ENCODE assay signal across 18 cellular contexts in genomic region chr19:57719424-57719823, GRCh38. TPM values are rescaled to one million over a fixed set of nuclear protein-coding genes. Genes with fewer than 3 reads are reported as not detected.
DNase-seq lines count a peak whose midpoint lies in the region; TF ChIP-seq lines count a peak whose summit lies in the region.
"Had no signal": no experiment of that assay in that cellular context is flagged by ENCODE, and none has a peak within 500 bp of the region (broad histone marks: within the 10 kb centered on the region; RNA-seq: fewer than 3 reads in every experiment).

No MANE protein-coding gene starts in this region.

- peak overlapping the region in 2 of 3 experiments; percentile 53 to 69; a peak in 2 of 7 replicates for H3K27ac Mint-ChIP-seq in H9
- H3K27ac Mint-ChIP-seq: CD4-positive, alpha-beta memory T cell had no signal

- peaks cover 11% of the 10 kb centered on the region for H3K9me3 ChIP-seq in H9 (ENCODE audit: control insufficient read depth, low read depth, low read length)
- no peaks in the 10 kb centered on the region for H3K9me3 ChIP-seq in WERI-Rb-1 (ENCODE audit: severe bottlenecking)

- no peak overlapping the region for H3K56ac ChIP-seq in H9 (ENCODE audit: insufficient read length, low read depth, low read length)

- no peaks in the 10 kb centered on the region; the same call in 1 of the 2 replicates for H3K27me3 ChIP-seq in H9 (ENCODE audit: insufficient read depth, low read length)
- no peaks in the 10 kb centered on the region for H3K27me3 ChIP-seq in WERI-Rb-1 (ENCODE audit: insufficient read depth, low read depth, severe bottlenecking)
- H3K27me3 ChIP-seq: MG63 had no signal

- H3K4me3 Mint-ChIP-seq in H9: no peak overlapping the region
- H3K4me3 Mint-ChIP-seq: CD4-positive, alpha-beta memory T cell had no signal

- H3K36me3 Mint-ChIP-seq in H9 (ENCODE audit: insufficient read depth in 1 of 3, low read depth in 3 of 3): peaks cover 41 to 48% (median 43%) of the 10 kb centered on the region in 3 experiments

- H2BK120ac ChIP-seq in H9 (ENCODE audit: low read depth, low read length, poor library complexity, severe bottlenecking): no peak overlapping the region

- H2BK12ac ChIP-seq in H9 (ENCODE audit: insufficient read length, low read depth, low read length): no peak overlapping the region

- H3K4me1 ChIP-seq in H9 (ENCODE audit: insufficient read depth, low read length): peaks cover 2% of the 10 kb centered on the region; the same call in 1 of the 2 replicates

- DNase-seq in NCI-H524 (lab: John Stamatoyannopoulos, UW) (peak; percentile 45 to 72), NCI-H524 treated with DMSO at 0.1 percent for 48 hours (lab: John Stamatoyannopoulos, UW) (no peak), H9 (no peak), WERI-Rb-1 (no peak), islet precursor cell (peak; percentile 3), cardiac septum (ENCODE audit: low spot score) (no peak), NCI-H187 treated with DMSO at 0.1 percent for 48 hours (lab: John Stamatoyannopoulos, UW) (no peak)
- no peak for DNase-seq in stimulated activated CD4-positive, alpha-beta T cell treated with anti-CD3 and anti-CD28 coated beads, Interleukin-4, amount 100 ng/mL, for 4 hours
- DNase-seq: CD4-positive, alpha-beta memory T cell; GF-D8; GOT3; Karpas-422; MG63; NCI-H1092; NCI-H526 treated with DMSO at 0.1 percent for 48 hours; PC-3 had no signal

- H2BK20ac ChIP-seq in H9 (ENCODE audit: low read depth, low read length, poor library complexity, severe bottlenecking): no peak overlapping the region

- H3K4me1 Mint-ChIP-seq in H9: peaks cover 13 to 14% of the 10 kb centered on the region in 2 experiments; a peak in 3 of 4 replicates

- no peak overlapping the region for H3K27ac ChIP-seq in H9 (ENCODE audit: insufficient read length, low read depth, low read length)
- peak overlapping the region; percentile 61 for H3K27ac ChIP-seq in WERI-Rb-1
- H3K27ac ChIP-seq: RWPE1 had no signal

- no peak overlapping the region for H3K23ac ChIP-seq in H9 (ENCODE audit: insufficient read length, low read depth, low read length)

- H3K27me3 Mint-ChIP-seq in H9 (ENCODE audit: low read depth): no peaks in the 10 kb centered on the region; the same call in 1 of the 2 replicates
- H3K27me3 Mint-ChIP-seq: CD4-positive, alpha-beta memory T cell had no signal

- H3K4ac ChIP-seq in H9 (ENCODE audit: low read depth, low read length): no peak overlapping the region

- no peak overlapping the region for H2BK5ac ChIP-seq in H9 (ENCODE audit: insufficient read length, low read length)

- H4K91ac ChIP-seq in H9 (ENCODE audit: insufficient read length, low read depth, low read length): no peak overlapping the region

- no peaks in the 10 kb centered on the region for H3K79me2 ChIP-seq in H9 (ENCODE audit: insufficient read depth, low read length)

- H3K23me2 ChIP-seq in H9 (ENCODE audit: insufficient read length, low read depth, low read length, poor library complexity, severe bottlenecking): no peaks in the 10 kb centered on the region

- no peak overlapping the region for H2AFZ ChIP-seq in H9 (ENCODE audit: low read length)

- H3K4me3 ChIP-seq in WERI-Rb-1 (ENCODE audit: low read depth, low read length): no peak overlapping the region
- H3K4me3 ChIP-seq: MG63 had no signal

- no peaks in the 10 kb centered on the region for H4K20me1 ChIP-seq in H9 (ENCODE audit: control insufficient read depth, insufficient read depth, insufficient read length)

- TF ChIP-seq CTCF in H9 (conservative IDR thresholded peaks at IDR 0.05): no peak
- TF ChIP-seq CTCF in WERI-Rb-1 (IDR thresholded peaks at IDR 0.05; ENCODE audit: low read depth, low read length): no peak

- H4K8ac ChIP-seq in H9 (replicated peaks; ENCODE audit: insufficient read length, low read depth, low read length): no peak overlapping the region

- H3K18ac ChIP-seq in H9 (ENCODE audit: insufficient read length, low read depth, low read length): no peak overlapping the region

- H2BK15ac ChIP-seq in H9 (ENCODE audit: low read depth, low read length): no peak overlapping the region

- no peak overlapping the region for H2AK5ac ChIP-seq in H9 (ENCODE audit: insufficient read length, low read length)

- intact Hi-C loops in cardiac septum (cut with DNase I): no loop called here

- no peak overlapping the region for H3K9ac ChIP-seq in H9 (ENCODE audit: extremely low read depth, insufficient read length, low read length)

- H3T11ph ChIP-seq in H9 (ENCODE audit: low read length): no peak overlapping the region

- H3K36me3 ChIP-seq in WERI-Rb-1: peaks cover 46% of the 10 kb centered on the region

- no peak overlapping the region for H3K14ac ChIP-seq in H9 (ENCODE audit: insufficient read depth, low read length)

- H3K79me1 ChIP-seq in H9 (ENCODE audit: insufficient read depth, low read depth, low read length, poor library complexity, severe bottlenecking): no peaks in the 10 kb centered on the region

- peaks cover 7 to 8% of the 10 kb centered on the region in 2 experiments; a peak in 4 of 5 replicates for H3K9me3 Mint-ChIP-seq in H9

- no peak overlapping the region for H4K5ac ChIP-seq in H9 (ENCODE audit: insufficient read length, low read depth, low read length)

- H3K4me2 ChIP-seq in H9 (ENCODE audit: insufficient read depth, insufficient read length, low read length): no peak overlapping the region

RNA-seq across cellular contexts. Expression of gene ZNF671, which starts 8.0 kb away (rescaled TPM):
- 9.0 and 9.3 TPM in 2 replicates for total RNA-seq in H9 (2021)
- 8.1 TPM for total RNA-seq in cardiac septum
- total RNA-seq: A172 had no signal

RNA-seq across cellular contexts. Expression of gene ZNF154, which starts 10.4 kb away (rescaled TPM):
- total RNA-seq in H9 (2021) (17.6 and 18.7 TPM in 2 replicates), cardiac septum (6.0 TPM)
- total RNA-seq: A172, PC-3 had no signal

RNA-seq across cellular contexts. Expression of gene ZNF776, which starts 27.2 kb away (rescaled TPM):
- total RNA-seq in H9 (2021) (19.7 and 22.8 TPM in 2 replicates), cardiac septum (10.0 TPM)

RNA-seq across cellular contexts. Expression of gene ZNF551, which starts 37.6 kb away (rescaled TPM):
- 28.7 and 30.6 TPM in 2 replicates for total RNA-seq in H9 (2021)
- total RNA-seq in cardiac septum: 3.7 TPM

RNA-seq across cellular contexts. Expression of gene ZNF586, which starts 50.1 kb away (rescaled TPM):
- total RNA-seq in H9 (2021): 14.8 and 17.6 TPM in 2 replicates
- 16.8 TPM for total RNA-seq in cardiac septum

Comparison
In these comparisons a context has a peak if more than half of its experiments do, and no peak if none do; other contexts are left out.
1. DNase-seq: peak in NCI-H524 (2 of 2) and islet precursor cell (single experiment); none in NCI-H524 treated with DMSO at 0.1 percent for 48 hours (single experiment), H9 (single experiment), WERI-Rb-1 (single experiment), cardiac septum (single experiment), stimulated activated CD4-positive, alpha-beta T cell treated with anti-CD3 and anti-CD28 coated beads, Interleukin-4, amount 100 ng/mL, for 4 hours (0 of 2) and NCI-H187 treated with DMSO at 0.1 percent for 48 hours (single experiment).